In genomic region chr4:7929530-7929951, GRCh38 we compare ENCODE assay signal across 12 cellular contexts. TPM values are rescaled to one million over a fixed set of nuclear protein-coding genes. Genes with fewer than 3 reads are reported as not detected.
DNase-seq lines count a peak whose midpoint lies in the region; ATAC-seq and TF ChIP-seq lines count a peak whose summit lies in the region.
"Had no signal": no experiment of that assay in that cellular context is flagged by ENCODE, and none has a peak within 500 bp of the region (broad histone marks: within the 10 kb centered on the region; RNA-seq: fewer than 3 reads in every experiment).

No MANE protein-coding gene starts in this region.

- H3K4me1 ChIP-seq in BLaER1 = peaks cover 4% of the 10 kb centered on the region; the same call in 1 of the 2 replicates
- H3K4me1 ChIP-seq in esophagus (ENCODE audit: control insufficient read depth in 2 of 2, insufficient read depth in 2 of 2, low read length in 1 of 2) = peaks cover 2 to 15% of the 10 kb centered on the region in 2 donors
- peaks cover 12% of the 10 kb centered on the region for H3K4me1 ChIP-seq in mucosa of descending colon (ENCODE audit: low read depth)
- peaks cover 34% of the 10 kb centered on the region for H3K4me1 ChIP-seq in vagina

- peaks cover 11% of the 10 kb centered on the region for H3K4me1 Mint-ChIP-seq in activated naive CD4-positive, alpha-beta T cell treated with anti-CD3 and anti-CD28 coated beads, Interleukin-2, amount 10 ng/mL, durations not matched to agents 7 days and 5 days

- H3K27ac ChIP-seq in BLaER1 = no peak overlapping the region
- H3K27ac ChIP-seq in esophagus (ENCODE audit: low read depth in 2 of 2, low read length in 1 of 2) = peak overlapping the region; percentile 22 to 88
- no peak overlapping the region for H3K27ac ChIP-seq in vagina
- H3K27ac ChIP-seq: parathyroid adenoma had no signal

- CTCF ChIA-PET in activated naive CD4-positive, alpha-beta T cell treated with anti-CD3 and anti-CD28 coated beads, Interleukin-2, amount 10 ng/mL, durations not matched to agents 7 days and 5 days (lab: Charles Lee) = interaction anchor here (0.8 to 1.9 kb wide), 6 partner anchors 9 to 127 kb away, joined by 3 to 5 read pairs (median 3); no protein-coding TSS in a partner anchor

- no peak for TF ChIP-seq POLR2A in vagina (IDR thresholded peaks at IDR 0.05)

- H3K27ac Mint-ChIP-seq in activated naive CD4-positive, alpha-beta T cell treated with anti-CD3 and anti-CD28 coated beads, Interleukin-2, amount 10 ng/mL, durations not matched to agents 7 days and 5 days = no peak overlapping the region

- no peaks in the 10 kb centered on the region for H3K27me3 Mint-ChIP-seq in activated naive CD4-positive, alpha-beta T cell treated with anti-CD3 and anti-CD28 coated beads, Interleukin-2, amount 10 ng/mL, durations not matched to agents 7 days and 5 days

- TF ChIP-seq CTCF in mucosa of descending colon (IDR thresholded peaks at IDR 0.05) (no peak), vagina (IDR thresholded peaks at IDR 0.05) (no peak)

- intact Hi-C loops in mucosa of descending colon (cut with DNase I, micrococcal nuclease) = no loop called here
- intact Hi-C loops in vagina (cut with DNase I) = loop anchor here (10.0 kb wide), 1 partner anchor 65 kb away; no protein-coding TSS in a partner anchor

- 11 to 14% methylated on average over 6 of the region's 6 CpGs for WGBS in esophagus, 2 donors

- peaks cover 3% of the 10 kb centered on the region for H3K36me3 Mint-ChIP-seq in activated naive CD4-positive, alpha-beta T cell treated with anti-CD3 and anti-CD28 coated beads, Interleukin-2, amount 10 ng/mL, durations not matched to agents 7 days and 5 days

- H3K9me3 ChIP-seq in BLaER1 (0 out of 2 replicates have a peak, but pooled peaks cover 2% of the 10 kb centered on the region), esophagus (ENCODE audit: control insufficient read depth in 2 of 2, insufficient read depth in 1 of 2, low read depth in 1 of 2, low read length in 1 of 2) (no peaks in the 10 kb centered on the region), mucosa of descending colon (no peaks in the 10 kb centered on the region), vagina (no peaks in the 10 kb centered on the region)
- H3K9me3 ChIP-seq: breast epithelium had no signal

- peak overlapping the region; percentile 6; the same call in 1 of the 2 replicates for H3K4me2 ChIP-seq in BLaER1

- peak; percentile 20 for DNase-seq in NCI-H510A treated with DMSO at 0.1 percent for 48 hours (lab: John Stamatoyannopoulos, UW)
- DNase-seq in mucosa of descending colon = peak; percentile 80 to 86 (median 83)
- DNase-seq in NCI-H128 (lab: John Stamatoyannopoulos, UW; ENCODE audit: unreplicated experiment) = no peak
- no peak for DNase-seq in activated naive CD4-positive, alpha-beta T cell treated with anti-CD3 and anti-CD28 coated beads, Interleukin-2, amount 10 ng/mL, durations not matched to agents 7 days and 5 days
- no peak for DNase-seq in DMS153 treated with DMSO at 0.1 percent for 48 hours (lab: John Stamatoyannopoulos, UW; ENCODE audit: unreplicated experiment)
- DNase-seq in vagina (ENCODE audit: extremely low spot score in 2 of 2) = no peak
- DNase-seq: hippocampal formation, NCI-H1092 had no signal

- no peaks in the 10 kb centered on the region for H3K27me3 ChIP-seq in BLaER1
- no peaks in the 10 kb centered on the region for H3K27me3 ChIP-seq in esophagus (ENCODE audit: control insufficient read depth in 1 of 2, insufficient read depth in 2 of 2, low read length in 2 of 2)
- no peaks in the 10 kb centered on the region for H3K27me3 ChIP-seq in vagina
- H3K27me3 ChIP-seq: breast epithelium had no signal

- H3K4me3 ChIP-seq in BLaER1 (no peak overlapping the region), esophagus (ENCODE audit: low read depth in 1 of 2, low read length in 2 of 2) (no peak overlapping the region), mucosa of descending colon (no peak overlapping the region), vagina (no peak overlapping the region)

- H3K4me3 Mint-ChIP-seq in activated naive CD4-positive, alpha-beta T cell treated with anti-CD3 and anti-CD28 coated beads, Interleukin-2, amount 10 ng/mL, durations not matched to agents 7 days and 5 days = no peak overlapping the region

- H3K9ac ChIP-seq in BLaER1 = no peak overlapping the region
- H3K9ac ChIP-seq: parathyroid adenoma had no signal

- peaks cover 37% of the 10 kb centered on the region for H4K20me1 ChIP-seq in BLaER1

- no peaks in the 10 kb centered on the region for H3K9me3 Mint-ChIP-seq in activated naive CD4-positive, alpha-beta T cell treated with anti-CD3 and anti-CD28 coated beads, Interleukin-2, amount 10 ng/mL, durations not matched to agents 7 days and 5 days

- ATAC-seq in mucosa of descending colon = peak; percentile 98

- H3K36me3 ChIP-seq in BLaER1 = no peaks in the 10 kb centered on the region
- no peaks in the 10 kb centered on the region for H3K36me3 ChIP-seq in esophagus (ENCODE audit: control insufficient read depth in 2 of 2, insufficient read depth in 2 of 2, low read length in 1 of 2)
- no peaks in the 10 kb centered on the region for H3K36me3 ChIP-seq in mucosa of descending colon (ENCODE audit: low read depth)
- H3K36me3 ChIP-seq in vagina = no peaks in the 10 kb centered on the region
- H3K36me3 ChIP-seq: breast epithelium had no signal

RNA-seq across cellular contexts. Expression of gene AFAP1, which starts 10.1 kb away (rescaled TPM):
- polyA plus RNA-seq in esophagus = 1 to 10 TPM; 2.0 to 4.0 TPM
- 10 to 100 TPM; 31.4 to 59.1 (median 37.1) TPM for total RNA-seq in mucosa of descending colon
- 20.4 TPM for total RNA-seq in vagina

Comparison
In these comparisons a context has a peak if more than half of its experiments do, and no peak if none do; other contexts are left out.
1. H3K27ac ChIP-seq: peak in esophagus (2 of 2); none in BLaER1 (single experiment) and vagina (single experiment).
2. DNase-seq: peak in NCI-H510A treated with DMSO at 0.1 percent for 48 hours (single experiment) and mucosa of descending colon (3 of 3); none in NCI-H128 (single experiment), activated naive CD4-positive, alpha-beta T cell treated with anti-CD3 and anti-CD28 coated beads, Interleukin-2, amount 10 ng/mL, durations not matched to agents 7 days and 5 days (single experiment), DMS153 treated with DMSO at 0.1 percent for 48 hours (single experiment) and vagina (0 of 2).